ENCODE assay signal across 22 cellular contexts in genomic region chr5:159533197-159533596, GRCh38.
DNase-seq lines count a peak whose midpoint lies in the region; ATAC-seq and TF ChIP-seq lines count a peak whose summit lies in the region.
"Had no signal": no experiment of that assay in that cellular context is flagged by ENCODE, and none has a peak within 500 bp of the region (broad histone marks: within the 10 kb centered on the region; RNA-seq: fewer than 3 reads in every experiment).

No MANE protein-coding gene starts in this region.

- H3K36me3 ChIP-seq in PC-9 (ENCODE audit: low read depth): no peaks in the 10 kb centered on the region
- no peaks in the 10 kb centered on the region for H3K36me3 ChIP-seq in endodermal cell (ENCODE audit: control insufficient read depth, insufficient read depth, low read length)
- no peaks in the 10 kb centered on the region for H3K36me3 ChIP-seq in SK-N-SH (replicated peaks in 1 of 2; ENCODE audit: control insufficient read depth in 1 of 2, insufficient read depth in 2 of 2, low read length in 1 of 2)
- H3K36me3 ChIP-seq: left ventricle myocardium inferior, WERI-Rb-1 had no signal

- no peak for TF ChIP-seq RAD21 in SK-N-SH (IDR thresholded peaks at IDR 0.05; ENCODE audit: low read length)

- TF ChIP-seq CTCF in PC-9 (conservative IDR thresholded peaks at IDR 0.05): no peak
- TF ChIP-seq CTCF in endodermal cell (conservative IDR thresholded peaks at IDR 0.05): no peak
- TF ChIP-seq CTCF in mesothelial cell of epicardium (IDR thresholded peaks at IDR 0.05; ENCODE audit: unreplicated experiment): no peak
- no peak for TF ChIP-seq CTCF in SK-N-SH (IDR thresholded peaks at IDR 0.05)
- TF ChIP-seq CTCF in RWPE1 (conservative IDR thresholded peaks at IDR 0.05; ENCODE audit: low read depth): no peak

- no peaks in the 10 kb centered on the region for H3K4me1 Mint-ChIP-seq in endodermal cell
- H3K4me1 Mint-ChIP-seq in mesothelial cell of epicardium: no peaks in the 10 kb centered on the region
- H3K4me1 Mint-ChIP-seq in activated naive CD8-positive, alpha-beta T cell treated with anti-CD3 and anti-CD28 coated beads for 36 hours: no peaks in the 10 kb centered on the region

- TF ChIP-seq EP300 in SK-N-SH (IDR thresholded peaks at IDR 0.05; ENCODE audit: borderline replicate concordance in 1 of 2, low read depth in 1 of 2, low read length in 1 of 2): no peak

- in situ Hi-C loops in Caki2 (cut with HindIII; ENCODE audit: low pct_unique_long_range_greater_than_20kb, low sequenced_read_pairs): no loop called here

- H3K79me2 ChIP-seq in PC-9 (ENCODE audit: low read depth) (no peaks in the 10 kb centered on the region), SK-N-SH (ENCODE audit: insufficient read depth) (no peaks in the 10 kb centered on the region)

- H3K4me2 ChIP-seq in PC-9 (peak overlapping the region; percentile 26), SK-N-SH (no peak overlapping the region)
- H3K4me2 ChIP-seq: KMS-11 had no signal

- H3K9me2 ChIP-seq in PC-9 (ENCODE audit: insufficient read depth) (no peaks in the 10 kb centered on the region), SK-N-SH (no peaks in the 10 kb centered on the region)

- H3K4me3 ChIP-seq in PC-9 (no peak overlapping the region), endodermal cell (ENCODE audit: low read length) (peak overlapping the region; percentile 54), SK-N-SH (ENCODE audit: low read depth in 2 of 2, low read length in 1 of 2) (no peak overlapping the region)
- H3K4me3 ChIP-seq: left ventricle myocardium inferior had no signal

- no peak overlapping the region for H3K4me3 Mint-ChIP-seq in endodermal cell
- H3K4me3 Mint-ChIP-seq in mesothelial cell of epicardium: no peak overlapping the region
- no peak overlapping the region for H3K4me3 Mint-ChIP-seq in activated naive CD8-positive, alpha-beta T cell treated with anti-CD3 and anti-CD28 coated beads for 36 hours
- H3K4me3 Mint-ChIP-seq: dendritic cell treated with granulocyte-macrophage colony-stimulating factor and Interleukin-4, amounts not matched to agents 40 ng/mL and 50 ng/mL, for 4 days; T-helper 1 cell treated with Interleukin-12 subunit alpha and Interleukin-12 subunit beta and Interleukin-4 antibody, amounts not matched to agents 30 μg/mL and 1 μg/mL, for 36 hours had no signal

- peaks cover 22% of the 10 kb centered on the region for H3F3A ChIP-seq in PC-9 (ENCODE audit: insufficient read depth, low read depth)
- H3F3A ChIP-seq in SK-N-SH (replicated peaks; ENCODE audit: insufficient read depth): no peaks in the 10 kb centered on the region

- ATAC-seq in HG03521 (IDR thresholded peaks at IDR 0.05; ENCODE audit: unreplicated experiment): no peak

- WGBS in endodermal cell (ENCODE audit: insufficient coverage in 1 of 2, insufficient read length in 1 of 2), 2 experiments: 76 to 79% methylated on average over 5 to 6 of the region's 6 CpGs
- WGBS in SK-N-SH (ENCODE audit: low lambda C conversion rate): 57% methylated on average over 6 of the region's 6 CpGs

- no TSS peak for BruUV-seq in PC-9 (replicated peaks; lab: Mats Ljungman, UMichigan)

- H3K9me3 Mint-ChIP-seq in endodermal cell (peaks cover 33% of the 10 kb centered on the region), mesothelial cell of epicardium (peaks cover 10% of the 10 kb centered on the region)
- H3K9me3 Mint-ChIP-seq in activated naive CD8-positive, alpha-beta T cell treated with anti-CD3 and anti-CD28 coated beads for 36 hours: peaks cover 2% of the 10 kb centered on the region
- H3K9me3 Mint-ChIP-seq: dendritic cell treated with granulocyte-macrophage colony-stimulating factor and Interleukin-4, amounts not matched to agents 40 ng/mL and 50 ng/mL, for 4 days had no signal

- H2AFZ ChIP-seq in PC-9: no peak overlapping the region
- H2AFZ ChIP-seq in SK-N-SH (ENCODE audit: low read depth): no peak overlapping the region

- no peaks in the 10 kb centered on the region for H4K20me1 ChIP-seq in PC-9 (ENCODE audit: insufficient read depth)
- H4K20me1 ChIP-seq in SK-N-SH (ENCODE audit: insufficient read depth): no peaks in the 10 kb centered on the region

- peak overlapping the region; percentile 35 for H3K27ac Mint-ChIP-seq in endodermal cell
- H3K27ac Mint-ChIP-seq in mesothelial cell of epicardium: peak overlapping the region; percentile 25
- H3K27ac Mint-ChIP-seq in activated naive CD8-positive, alpha-beta T cell treated with anti-CD3 and anti-CD28 coated beads for 36 hours: no peak overlapping the region
- H3K27ac Mint-ChIP-seq: dendritic cell treated with granulocyte-macrophage colony-stimulating factor and Interleukin-4, amounts not matched to agents 40 ng/mL and 50 ng/mL, for 4 days; T-helper 1 cell treated with Interleukin-12 subunit alpha and Interleukin-12 subunit beta and Interleukin-4 antibody, amounts not matched to agents 30 μg/mL and 1 μg/mL, for 36 hours had no signal

- H3K9me3 ChIP-seq in PC-9 (ENCODE audit: insufficient read depth, low read depth): peaks cover 14% of the 10 kb centered on the region
- H3K9me3 ChIP-seq in endodermal cell (ENCODE audit: control insufficient read depth, low read length): peaks cover 29% of the 10 kb centered on the region
- no peaks in the 10 kb centered on the region for H3K9me3 ChIP-seq in SK-N-SH

- intact Hi-C loops in PC-9 (cut with micrococcal nuclease; ENCODE audit: unreplicated experiment): loop anchor here (1.0 kb wide), 1 partner anchor 49 kb away; no protein-coding TSS in a partner anchor

- H3K36me3 Mint-ChIP-seq in endodermal cell (ENCODE audit: low read depth): no peaks in the 10 kb centered on the region
- peaks cover 2% of the 10 kb centered on the region for H3K36me3 Mint-ChIP-seq in mesothelial cell of epicardium
- no peaks in the 10 kb centered on the region for H3K36me3 Mint-ChIP-seq in activated naive CD8-positive, alpha-beta T cell treated with anti-CD3 and anti-CD28 coated beads for 36 hours

- DNase-seq in Caki2 (ENCODE audit: low read depth) (peak; percentile 34), PC-9 (peak; percentile 45 to 92), endodermal cell (no peak), mesothelial cell of epicardium (ENCODE audit: low spot score in 2 of 2, unreplicated experiment in 2 of 2) (no peak), SK-N-SH (no peak), RWPE1 (ENCODE audit: low spot score) (no peak)
- DNase-seq in activated naive CD8-positive, alpha-beta T cell treated with anti-CD3 and anti-CD28 coated beads for 36 hours: no peak
- DNase-seq: activated CD4-positive, alpha-beta T cell treated with anti-CD3 and anti-CD28 coated beads, Interleukin-2, amount 50 U/mL, for 4 hours; GDM1; glutamatergic neuron; left ventricle myocardium inferior; NCI-H1048; NCI-H2081 treated with DMSO at 0.1 percent for 48 hours; NCI-H526; retina; SIG-M5; substantia nigra; WERI-Rb-1 had no signal

- H3K27me3 Mint-ChIP-seq in endodermal cell (ENCODE audit: insufficient read depth): no peaks in the 10 kb centered on the region
- no peaks in the 10 kb centered on the region for H3K27me3 Mint-ChIP-seq in mesothelial cell of epicardium (ENCODE audit: low read depth)
- H3K27me3 Mint-ChIP-seq in activated naive CD8-positive, alpha-beta T cell treated with anti-CD3 and anti-CD28 coated beads for 36 hours: no peaks in the 10 kb centered on the region
- H3K27me3 Mint-ChIP-seq: dendritic cell treated with granulocyte-macrophage colony-stimulating factor and Interleukin-4, amounts not matched to agents 40 ng/mL and 50 ng/mL, for 4 days had no signal

- H3K27me3 ChIP-seq in PC-9 (ENCODE audit: insufficient read depth, low read depth) (no peaks in the 10 kb centered on the region), endodermal cell (ENCODE audit: control insufficient read depth, insufficient read depth, low read length, poor library complexity, severe bottlenecking) (no peaks in the 10 kb centered on the region), SK-N-SH (ENCODE audit: insufficient read depth) (no peaks in the 10 kb centered on the region)

- H3K4me1 ChIP-seq in PC-9 (replicated peaks; ENCODE audit: insufficient read depth) (peaks cover 10% of the 10 kb centered on the region), endodermal cell (ENCODE audit: control insufficient read depth, insufficient read depth, low read length) (no peaks in the 10 kb centered on the region), SK-N-SH (ENCODE audit: control insufficient read depth in 1 of 2, insufficient read depth in 2 of 2, low read depth in 1 of 2, low read length in 1 of 2) (no peaks in the 10 kb centered on the region)
- H3K4me1 ChIP-seq: left ventricle myocardium inferior had no signal

- H3K27ac ChIP-seq in PC-9 (peak overlapping the region; percentile 67), endodermal cell (ENCODE audit: low read depth, low read length) (no peak overlapping the region), SK-N-SH (ENCODE audit: low read depth in 2 of 2, low read length in 1 of 2) (no peak overlapping the region), RWPE1 (no peak overlapping the region)
- H3K27ac ChIP-seq: KMS-11, left ventricle myocardium inferior, WERI-Rb-1 had no signal

- POLR2A ChIA-PET in PC-9 (lab: Charles Lee; ENCODE audit: unreplicated experiment): interaction anchor here (0.6 kb wide), 1 partner anchor 15 kb away, joined by 3 read pairs; no protein-coding TSS in a partner anchor
- POLR2A ChIA-PET in SK-N-SH (lab: Yijun Ruan, JAX): no interaction called here
- POLR2A ChIA-PET in RWPE1 (lab: Yijun Ruan, JAX; ENCODE audit: low non-redundant PET): no interaction called here

- H3K9ac ChIP-seq in endodermal cell (ENCODE audit: extremely low read depth, low read length, poor library complexity, severe bottlenecking) (no peak overlapping the region), SK-N-SH (no peak overlapping the region)
- H3K9ac ChIP-seq: KMS-11 had no signal

- CTCF ChIA-PET in PC-9 (lab: Charles Lee): no interaction called here
- CTCF ChIA-PET in SK-N-SH (lab: Yijun Ruan, JAX): interaction anchor here (1.0 kb wide), 1 partner anchor 243 kb away, joined by 3 read pairs; no protein-coding TSS in a partner anchor
- CTCF ChIA-PET in RWPE1 (lab: Yijun Ruan, JAX): no interaction called here

TF ChIP-seq in SK-N-SH, 30 proteins besides CTCF, POLR2A, EP300 and RAD21 (continues in another document):
- TF ChIP-seq MAX (IDR thresholded peaks at IDR 0.05; ENCODE audit: low read depth): no peak
- TF ChIP-seq TCF12 (IDR thresholded peaks at IDR 0.05): no peak
- TF ChIP-seq GABPA (IDR thresholded peaks at IDR 0.05; ENCODE audit: low read depth): no peak
- TF ChIP-seq PBX3 (IDR thresholded peaks at IDR 0.05): no peak

Comparison
In these comparisons a context has a peak if more than half of its experiments do, and no peak if none do; other contexts are left out.
1. DNase-seq: peak in Caki2 (single experiment) and PC-9 (2 of 2); none in endodermal cell (single experiment), mesothelial cell of epicardium (0 of 2), SK-N-SH (single experiment), activated naive CD8-positive, alpha-beta T cell treated with anti-CD3 and anti-CD28 coated beads for 36 hours (single experiment) and RWPE1 (single experiment).